ENCODE assay signal across 1 cellular context in the genomic region with DNA sequence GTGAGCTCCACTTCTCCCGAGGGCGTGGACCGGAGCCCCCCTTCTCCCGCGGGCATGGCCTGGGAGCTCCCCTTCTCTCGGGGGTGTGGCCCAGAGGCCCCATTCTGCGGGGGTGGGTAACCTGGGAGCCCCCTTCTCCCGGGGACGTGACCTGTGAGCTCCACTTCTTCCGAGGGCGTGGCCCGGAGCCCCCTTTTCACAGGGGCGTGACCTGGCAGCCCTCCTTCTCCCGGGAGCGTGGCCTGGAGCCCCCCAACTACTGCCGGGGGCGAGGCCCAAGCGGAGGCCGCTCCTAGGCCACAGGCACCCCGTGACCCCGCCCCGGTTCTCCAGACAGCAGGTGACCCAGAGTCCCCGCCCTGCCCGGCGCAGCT.
TF ChIP-seq lines count a peak whose summit lies in the region.

No MANE protein-coding gene starts in this region.

TF ChIP-seq in GM12878, 131 proteins besides CTCF, POLR2A, EP300 and RAD21 (continues in another document):
- TF ChIP-seq, protein P1, sequence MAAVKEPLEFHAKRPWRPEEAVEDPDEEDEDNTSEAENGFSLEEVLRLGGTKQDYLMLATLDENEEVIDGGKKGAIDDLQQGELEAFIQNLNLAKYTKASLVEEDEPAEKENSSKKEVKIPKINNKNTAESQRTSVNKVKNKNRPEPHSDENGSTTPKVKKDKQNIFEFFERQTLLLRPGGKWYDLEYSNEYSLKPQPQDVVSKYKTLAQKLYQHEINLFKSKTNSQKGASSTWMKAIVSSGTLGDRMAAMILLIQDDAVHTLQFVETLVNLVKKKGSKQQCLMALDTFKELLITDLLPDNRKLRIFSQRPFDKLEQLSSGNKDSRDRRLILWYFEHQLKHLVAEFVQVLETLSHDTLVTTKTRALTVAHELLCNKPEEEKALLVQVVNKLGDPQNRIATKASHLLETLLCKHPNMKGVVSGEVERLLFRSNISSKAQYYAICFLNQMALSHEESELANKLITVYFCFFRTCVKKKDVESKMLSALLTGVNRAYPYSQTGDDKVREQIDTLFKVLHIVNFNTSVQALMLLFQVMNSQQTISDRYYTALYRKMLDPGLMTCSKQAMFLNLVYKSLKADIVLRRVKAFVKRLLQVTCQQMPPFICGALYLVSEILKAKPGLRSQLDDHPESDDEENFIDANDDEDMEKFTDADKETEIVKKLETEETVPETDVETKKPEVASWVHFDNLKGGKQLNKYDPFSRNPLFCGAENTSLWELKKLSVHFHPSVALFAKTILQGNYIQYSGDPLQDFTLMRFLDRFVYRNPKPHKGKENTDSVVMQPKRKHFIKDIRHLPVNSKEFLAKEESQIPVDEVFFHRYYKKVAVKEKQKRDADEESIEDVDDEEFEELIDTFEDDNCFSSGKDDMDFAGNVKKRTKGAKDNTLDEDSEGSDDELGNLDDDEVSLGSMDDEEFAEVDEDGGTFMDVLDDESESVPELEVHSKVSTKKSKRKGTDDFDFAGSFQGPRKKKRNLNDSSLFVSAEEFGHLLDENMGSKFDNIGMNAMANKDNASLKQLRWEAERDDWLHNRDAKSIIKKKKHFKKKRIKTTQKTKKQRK (IDR thresholded peaks at IDR 0.05; ENCODE audit: low read depth, low read length) = no peak
- TF ChIP-seq, protein P2, sequence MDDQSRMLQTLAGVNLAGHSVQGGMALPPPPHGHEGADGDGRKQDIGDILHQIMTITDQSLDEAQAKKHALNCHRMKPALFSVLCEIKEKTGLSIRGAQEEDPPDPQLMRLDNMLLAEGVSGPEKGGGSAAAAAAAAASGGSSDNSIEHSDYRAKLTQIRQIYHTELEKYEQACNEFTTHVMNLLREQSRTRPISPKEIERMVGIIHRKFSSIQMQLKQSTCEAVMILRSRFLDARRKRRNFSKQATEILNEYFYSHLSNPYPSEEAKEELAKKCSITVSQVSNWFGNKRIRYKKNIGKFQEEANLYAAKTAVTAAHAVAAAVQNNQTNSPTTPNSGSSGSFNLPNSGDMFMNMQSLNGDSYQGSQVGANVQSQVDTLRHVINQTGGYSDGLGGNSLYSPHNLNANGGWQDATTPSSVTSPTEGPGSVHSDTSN (IDR thresholded peaks at IDR 0.05; ENCODE audit: insufficient replicate concordance, low read depth, low read length) = no peak
- TF ChIP-seq KLF5 (IDR thresholded peaks at IDR 0.05; ENCODE audit: partially characterized antibody) (no peak), RELA (IDR thresholded peaks at IDR 0.05; ENCODE audit: borderline replicate concordance, partially characterized antibody) (no peak), RFX5 (IDR thresholded peaks at IDR 0.05; ENCODE audit: low read depth, low read length) (no peak), DPF2 (IDR thresholded peaks at IDR 0.05) (0 out of 2 replicates have a peak, but pooled peaks have one; percentile 48), CREM (IDR thresholded peaks at IDR 0.05; ENCODE audit: low read depth) (0 out of 2 replicates have a peak, but pooled peaks have one; percentile 1), NR2C2 (IDR thresholded peaks at IDR 0.05; ENCODE audit: borderline replicate concordance, control insufficient read depth, insufficient read length, low read depth) (no peak), TCF3 (IDR thresholded peaks at IDR 0.05; ENCODE audit: borderline replicate concordance, insufficient read depth, low read depth, low read length) (peak; percentile 73; the same call in 1 of the 2 replicates), NBN (IDR thresholded peaks at IDR 0.05) (no peak), CREB1 (IDR thresholded peaks at IDR 0.05; ENCODE audit: low read depth) (no peak), ZNF384 (IDR thresholded peaks at IDR 0.05; ENCODE audit: borderline replicate concordance, low read depth, low read length) (no peak), CBFB (IDR thresholded peaks at IDR 0.05; ENCODE audit: low read depth) (no peak; the same call in 1 of the 2 replicates), ZNF217 (IDR thresholded peaks at IDR 0.05) (no peak), SMARCA5 (IDR thresholded peaks at IDR 0.05) (no peak), RB1 (IDR thresholded peaks at IDR 0.05; ENCODE audit: borderline replicate concordance) (0 out of 2 replicates have a peak, but pooled peaks have one; percentile 18), SPI1 (IDR thresholded peaks at IDR 0.05; ENCODE audit: borderline replicate concordance, insufficient read depth, low read depth, low read length) (no peak), PAX5 (IDR thresholded peaks at IDR 0.05; ENCODE audit: borderline replicate concordance, low read depth, low read length) (0 out of 2 replicates have a peak, but pooled peaks have one; percentile 5), ASH2L (IDR thresholded peaks at IDR 0.05; ENCODE audit: borderline replicate concordance, low read depth) (no peak), RAD51 (IDR thresholded peaks at IDR 0.05) (peak; percentile 48; the same call in 1 of the 2 replicates), CBX5 (IDR thresholded peaks at IDR 0.05; ENCODE audit: low read depth) (no peak), CHD4 (IDR thresholded peaks at IDR 0.05) (no peak), TCF12 (IDR thresholded peaks at IDR 0.05; ENCODE audit: low read depth, low read length) (peak; percentile 59; the same call in 1 of the 2 replicates), ATF7 (IDR thresholded peaks at IDR 0.05; ENCODE audit: low read depth) (no peak), GATAD2B (conservative IDR thresholded peaks at IDR 0.05; ENCODE audit: low read depth) (peak; percentile 76), BCL11A (IDR thresholded peaks at IDR 0.05; ENCODE audit: low read depth, low read length) (no peak), SRF (IDR thresholded peaks at IDR 0.05; ENCODE audit: low read depth in 2 of 2, low read length in 2 of 2) (no peak), BACH1 (IDR thresholded peaks at IDR 0.05; ENCODE audit: borderline replicate concordance) (0 out of 2 replicates have a peak, but pooled peaks have one; percentile 44), YBX1 (IDR thresholded peaks at IDR 0.05) (no peak), SUPT20H (IDR thresholded peaks at IDR 0.05; ENCODE audit: borderline replicate concordance, control insufficient read depth, low read depth, low read length) (no peak), POLR2AphosphoS5 (IDR thresholded peaks at IDR 0.05; ENCODE audit: low read length) (no peak), GABPA (IDR thresholded peaks at IDR 0.05; ENCODE audit: low read depth) (no peak), TBL1XR1 (IDR thresholded peaks at IDR 0.05; ENCODE audit: low read depth, low read length) (no peak)
- TF ChIP-seq, protein P3, sequence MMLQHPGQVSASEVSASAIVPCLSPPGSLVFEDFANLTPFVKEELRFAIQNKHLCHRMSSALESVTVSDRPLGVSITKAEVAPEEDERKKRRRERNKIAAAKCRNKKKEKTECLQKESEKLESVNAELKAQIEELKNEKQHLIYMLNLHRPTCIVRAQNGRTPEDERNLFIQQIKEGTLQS (IDR thresholded peaks at IDR 0.05; ENCODE audit: borderline replicate concordance, extremely low read depth, low read depth, low read length) = no peak
- TF ChIP-seq, protein P4, sequence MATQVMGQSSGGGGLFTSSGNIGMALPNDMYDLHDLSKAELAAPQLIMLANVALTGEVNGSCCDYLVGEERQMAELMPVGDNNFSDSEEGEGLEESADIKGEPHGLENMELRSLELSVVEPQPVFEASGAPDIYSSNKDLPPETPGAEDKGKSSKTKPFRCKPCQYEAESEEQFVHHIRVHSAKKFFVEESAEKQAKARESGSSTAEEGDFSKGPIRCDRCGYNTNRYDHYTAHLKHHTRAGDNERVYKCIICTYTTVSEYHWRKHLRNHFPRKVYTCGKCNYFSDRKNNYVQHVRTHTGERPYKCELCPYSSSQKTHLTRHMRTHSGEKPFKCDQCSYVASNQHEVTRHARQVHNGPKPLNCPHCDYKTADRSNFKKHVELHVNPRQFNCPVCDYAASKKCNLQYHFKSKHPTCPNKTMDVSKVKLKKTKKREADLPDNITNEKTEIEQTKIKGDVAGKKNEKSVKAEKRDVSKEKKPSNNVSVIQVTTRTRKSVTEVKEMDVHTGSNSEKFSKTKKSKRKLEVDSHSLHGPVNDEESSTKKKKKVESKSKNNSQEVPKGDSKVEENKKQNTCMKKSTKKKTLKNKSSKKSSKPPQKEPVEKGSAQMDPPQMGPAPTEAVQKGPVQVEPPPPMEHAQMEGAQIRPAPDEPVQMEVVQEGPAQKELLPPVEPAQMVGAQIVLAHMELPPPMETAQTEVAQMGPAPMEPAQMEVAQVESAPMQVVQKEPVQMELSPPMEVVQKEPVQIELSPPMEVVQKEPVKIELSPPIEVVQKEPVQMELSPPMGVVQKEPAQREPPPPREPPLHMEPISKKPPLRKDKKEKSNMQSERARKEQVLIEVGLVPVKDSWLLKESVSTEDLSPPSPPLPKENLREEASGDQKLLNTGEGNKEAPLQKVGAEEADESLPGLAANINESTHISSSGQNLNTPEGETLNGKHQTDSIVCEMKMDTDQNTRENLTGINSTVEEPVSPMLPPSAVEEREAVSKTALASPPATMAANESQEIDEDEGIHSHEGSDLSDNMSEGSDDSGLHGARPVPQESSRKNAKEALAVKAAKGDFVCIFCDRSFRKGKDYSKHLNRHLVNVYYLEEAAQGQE (IDR thresholded peaks at IDR 0.05; ENCODE audit: low read depth, low read length) = no peak
- TF ChIP-seq, protein P5, sequence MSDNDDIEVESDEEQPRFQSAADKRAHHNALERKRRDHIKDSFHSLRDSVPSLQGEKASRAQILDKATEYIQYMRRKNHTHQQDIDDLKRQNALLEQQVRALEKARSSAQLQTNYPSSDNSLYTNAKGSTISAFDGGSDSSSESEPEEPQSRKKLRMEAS (IDR thresholded peaks at IDR 0.05; ENCODE audit: low read depth, low read length) = no peak
- TF ChIP-seq, protein P6, sequence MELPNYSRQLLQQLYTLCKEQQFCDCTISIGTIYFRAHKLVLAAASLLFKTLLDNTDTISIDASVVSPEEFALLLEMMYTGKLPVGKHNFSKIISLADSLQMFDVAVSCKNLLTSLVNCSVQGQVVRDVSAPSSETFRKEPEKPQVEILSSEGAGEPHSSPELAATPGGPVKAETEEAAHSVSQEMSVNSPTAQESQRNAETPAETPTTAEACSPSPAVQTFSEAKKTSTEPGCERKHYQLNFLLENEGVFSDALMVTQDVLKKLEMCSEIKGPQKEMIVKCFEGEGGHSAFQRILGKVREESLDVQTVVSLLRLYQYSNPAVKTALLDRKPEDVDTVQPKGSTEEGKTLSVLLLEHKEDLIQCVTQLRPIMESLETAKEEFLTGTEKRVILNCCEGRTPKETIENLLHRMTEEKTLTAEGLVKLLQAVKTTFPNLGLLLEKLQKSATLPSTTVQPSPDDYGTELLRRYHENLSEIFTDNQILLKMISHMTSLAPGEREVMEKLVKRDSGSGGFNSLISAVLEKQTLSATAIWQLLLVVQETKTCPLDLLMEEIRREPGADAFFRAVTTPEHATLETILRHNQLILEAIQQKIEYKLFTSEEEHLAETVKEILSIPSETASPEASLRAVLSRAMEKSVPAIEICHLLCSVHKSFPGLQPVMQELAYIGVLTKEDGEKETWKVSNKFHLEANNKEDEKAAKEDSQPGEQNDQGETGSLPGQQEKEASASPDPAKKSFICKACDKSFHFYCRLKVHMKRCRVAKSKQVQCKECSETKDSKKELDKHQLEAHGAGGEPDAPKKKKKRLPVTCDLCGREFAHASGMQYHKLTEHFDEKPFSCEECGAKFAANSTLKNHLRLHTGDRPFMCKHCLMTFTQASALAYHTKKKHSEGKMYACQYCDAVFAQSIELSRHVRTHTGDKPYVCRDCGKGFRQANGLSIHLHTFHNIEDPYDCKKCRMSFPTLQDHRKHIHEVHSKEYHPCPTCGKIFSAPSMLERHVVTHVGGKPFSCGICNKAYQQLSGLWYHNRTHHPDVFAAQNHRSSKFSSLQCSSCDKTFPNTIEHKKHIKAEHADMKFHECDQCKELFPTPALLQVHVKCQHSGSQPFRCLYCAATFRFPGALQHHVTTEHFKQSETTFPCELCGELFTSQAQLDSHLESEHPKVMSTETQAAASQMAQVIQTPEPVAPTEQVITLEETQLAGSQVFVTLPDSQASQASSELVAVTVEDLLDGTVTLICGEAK (IDR thresholded peaks at IDR 0.05; ENCODE audit: borderline replicate concordance) = no peak
- TF ChIP-seq, protein P7, sequence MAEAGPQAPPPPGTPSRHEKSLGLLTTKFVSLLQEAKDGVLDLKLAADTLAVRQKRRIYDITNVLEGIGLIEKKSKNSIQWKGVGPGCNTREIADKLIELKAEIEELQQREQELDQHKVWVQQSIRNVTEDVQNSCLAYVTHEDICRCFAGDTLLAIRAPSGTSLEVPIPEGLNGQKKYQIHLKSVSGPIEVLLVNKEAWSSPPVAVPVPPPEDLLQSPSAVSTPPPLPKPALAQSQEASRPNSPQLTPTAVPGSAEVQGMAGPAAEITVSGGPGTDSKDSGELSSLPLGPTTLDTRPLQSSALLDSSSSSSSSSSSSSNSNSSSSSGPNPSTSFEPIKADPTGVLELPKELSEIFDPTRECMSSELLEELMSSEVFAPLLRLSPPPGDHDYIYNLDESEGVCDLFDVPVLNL (IDR thresholded peaks at IDR 0.05; ENCODE audit: low read depth, low read length) = peak; percentile 2; the same call in 1 of the 2 replicates
- TF ChIP-seq, protein P8, sequence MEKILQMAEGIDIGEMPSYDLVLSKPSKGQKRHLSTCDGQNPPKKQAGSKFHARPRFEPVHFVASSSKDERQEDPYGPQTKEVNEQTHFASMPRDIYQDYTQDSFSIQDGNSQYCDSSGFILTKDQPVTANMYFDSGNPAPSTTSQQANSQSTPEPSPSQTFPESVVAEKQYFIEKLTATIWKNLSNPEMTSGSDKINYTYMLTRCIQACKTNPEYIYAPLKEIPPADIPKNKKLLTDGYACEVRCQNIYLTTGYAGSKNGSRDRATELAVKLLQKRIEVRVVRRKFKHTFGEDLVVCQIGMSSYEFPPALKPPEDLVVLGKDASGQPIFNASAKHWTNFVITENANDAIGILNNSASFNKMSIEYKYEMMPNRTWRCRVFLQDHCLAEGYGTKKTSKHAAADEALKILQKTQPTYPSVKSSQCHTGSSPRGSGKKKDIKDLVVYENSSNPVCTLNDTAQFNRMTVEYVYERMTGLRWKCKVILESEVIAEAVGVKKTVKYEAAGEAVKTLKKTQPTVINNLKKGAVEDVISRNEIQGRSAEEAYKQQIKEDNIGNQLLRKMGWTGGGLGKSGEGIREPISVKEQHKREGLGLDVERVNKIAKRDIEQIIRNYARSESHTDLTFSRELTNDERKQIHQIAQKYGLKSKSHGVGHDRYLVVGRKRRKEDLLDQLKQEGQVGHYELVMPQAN (conservative IDR thresholded peaks at IDR 0.05) = peak; percentile 65
- TF ChIP-seq, protein P9, sequence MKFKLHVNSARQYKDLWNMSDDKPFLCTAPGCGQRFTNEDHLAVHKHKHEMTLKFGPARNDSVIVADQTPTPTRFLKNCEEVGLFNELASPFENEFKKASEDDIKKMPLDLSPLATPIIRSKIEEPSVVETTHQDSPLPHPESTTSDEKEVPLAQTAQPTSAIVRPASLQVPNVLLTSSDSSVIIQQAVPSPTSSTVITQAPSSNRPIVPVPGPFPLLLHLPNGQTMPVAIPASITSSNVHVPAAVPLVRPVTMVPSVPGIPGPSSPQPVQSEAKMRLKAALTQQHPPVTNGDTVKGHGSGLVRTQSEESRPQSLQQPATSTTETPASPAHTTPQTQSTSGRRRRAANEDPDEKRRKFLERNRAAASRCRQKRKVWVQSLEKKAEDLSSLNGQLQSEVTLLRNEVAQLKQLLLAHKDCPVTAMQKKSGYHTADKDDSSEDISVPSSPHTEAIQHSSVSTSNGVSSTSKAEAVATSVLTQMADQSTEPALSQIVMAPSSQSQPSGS (IDR thresholded peaks at IDR 0.05; ENCODE audit: low read length) = no peak
- TF ChIP-seq, protein P10, sequence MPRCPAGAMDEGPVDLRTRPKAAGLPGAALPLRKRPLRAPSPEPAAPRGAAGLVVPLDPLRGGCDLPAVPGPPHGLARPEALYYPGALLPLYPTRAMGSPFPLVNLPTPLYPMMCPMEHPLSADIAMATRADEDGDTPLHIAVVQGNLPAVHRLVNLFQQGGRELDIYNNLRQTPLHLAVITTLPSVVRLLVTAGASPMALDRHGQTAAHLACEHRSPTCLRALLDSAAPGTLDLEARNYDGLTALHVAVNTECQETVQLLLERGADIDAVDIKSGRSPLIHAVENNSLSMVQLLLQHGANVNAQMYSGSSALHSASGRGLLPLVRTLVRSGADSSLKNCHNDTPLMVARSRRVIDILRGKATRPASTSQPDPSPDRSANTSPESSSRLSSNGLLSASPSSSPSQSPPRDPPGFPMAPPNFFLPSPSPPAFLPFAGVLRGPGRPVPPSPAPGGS (IDR thresholded peaks at IDR 0.05; ENCODE audit: borderline replicate concordance, insufficient read depth, low read depth, low read length, poor library complexity, severe bottlenecking) = no peak
